ENCODE assay signal across 1 cellular context in genomic region chr4:7049295-7049694, GRCh38.
TF ChIP-seq lines count a peak whose summit lies in the region.

No MANE protein-coding gene starts in this region.

TF ChIP-seq in GM23338, 12 proteins besides CTCF, POLR2A, EP300 and RAD21:
- TF ChIP-seq CREB1 (CRISPR knock-in tag; IDR thresholded peaks at IDR 0.05; ENCODE audit: low read depth) (no peak), ETS1 (IDR thresholded peaks at IDR 0.05) (no peak), EZH2 (IDR thresholded peaks at IDR 0.05; ENCODE audit: low read depth, unreplicated experiment) (no peak), POLR2AphosphoS5 (IDR thresholded peaks at IDR 0.05; ENCODE audit: low read depth) (no peak), REST (IDR thresholded peaks at IDR 0.05; ENCODE audit: unreplicated experiment) (no peak), ZNF114 (CRISPR knock-in tag; IDR thresholded peaks at IDR 0.05) (no peak), JUNB (IDR thresholded peaks at IDR 0.05; ENCODE audit: unreplicated experiment) (no peak), STAT1 (IDR thresholded peaks at IDR 0.05; ENCODE audit: unreplicated experiment) (no peak), ZNF331 (CRISPR knock-in tag; IDR thresholded peaks at IDR 0.05; ENCODE audit: low read depth) (no peak), EZH2phosphoT487 (IDR thresholded peaks at IDR 0.05; ENCODE audit: unreplicated experiment) (no peak), ZNF462 (CRISPR knock-in tag; IDR thresholded peaks at IDR 0.05) (no peak), NANOG (IDR thresholded peaks at IDR 0.05; ENCODE audit: borderline replicate concordance) (no peak)
